8 cellular contexts compared by ENCODE assay signal in the genomic region with DNA sequence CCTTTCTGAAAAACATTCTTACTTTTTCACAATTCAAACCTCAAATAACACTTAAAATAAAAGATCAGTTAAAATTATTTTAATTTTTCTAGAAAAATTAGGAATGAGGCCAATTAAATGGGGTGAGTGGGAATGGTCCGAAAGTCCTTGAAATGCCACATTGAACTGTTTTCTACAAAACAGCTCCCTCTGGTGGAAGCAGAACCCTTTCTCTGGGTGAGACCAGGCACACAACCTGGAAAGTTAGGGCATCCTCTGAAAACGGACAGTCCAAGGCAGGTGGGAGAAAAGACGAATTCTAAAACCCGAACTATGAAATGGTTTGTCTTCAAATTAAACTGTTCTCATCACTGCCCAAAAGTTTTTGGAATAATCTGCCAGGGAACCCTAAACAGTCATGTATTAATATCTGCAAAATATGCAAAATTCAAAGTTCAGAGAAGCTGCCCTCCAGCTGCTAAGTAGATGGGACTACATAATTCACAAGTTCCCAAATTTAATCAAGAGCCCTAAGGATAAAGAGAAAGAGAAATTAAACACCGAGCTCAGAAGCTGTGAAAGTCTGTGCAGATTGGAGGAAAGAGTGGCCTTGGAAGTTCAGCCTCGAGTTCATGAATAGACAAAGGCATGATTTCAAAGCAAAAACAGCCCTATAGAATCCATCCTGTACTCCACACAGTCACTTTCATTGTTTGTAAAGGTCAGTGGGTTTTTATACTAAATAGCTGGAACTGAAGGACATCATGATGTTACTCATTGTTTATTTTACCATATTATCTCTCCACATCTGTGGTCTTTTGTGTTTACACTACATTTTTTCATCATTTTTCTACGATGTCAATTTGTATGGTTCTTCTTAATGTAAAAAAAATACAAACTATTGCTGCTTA.
DNase-seq lines count a peak whose midpoint lies in the region; ATAC-seq and TF ChIP-seq lines count a peak whose summit lies in the region.
"Had no signal": no experiment of that assay in that cellular context is flagged by ENCODE, and none has a peak within 500 bp of the region (broad histone marks: within the 10 kb centered on the region; RNA-seq: fewer than 3 reads in every experiment).

No MANE protein-coding gene starts in this region.

- no peak overlapping the region for H2AFZ ChIP-seq in mesenchymal stem cell (ENCODE audit: low read depth, low read length)

- peak; percentile 58 for ATAC-seq in HG03354 (IDR thresholded peaks at IDR 0.05; ENCODE audit: poor library complexity, severe bottlenecking, unreplicated experiment)
- ATAC-seq in HG03095 (IDR thresholded peaks at IDR 0.05; ENCODE audit: unreplicated experiment): no peak
- no peak for ATAC-seq in GM19395 (IDR thresholded peaks at IDR 0.05; ENCODE audit: unreplicated experiment)

- no peak overlapping the region for H3K27ac Mint-ChIP-seq in endodermal cell
- H3K27ac Mint-ChIP-seq: activated B cell treated with CpG ODN at 0.5 μM for 24 hours had no signal

- H3K4me1 Mint-ChIP-seq in endodermal cell: peaks cover 5% of the 10 kb centered on the region
- H3K4me1 Mint-ChIP-seq: activated B cell treated with CpG ODN at 0.5 μM for 24 hours had no signal

- H3K9me3 ChIP-seq in endodermal cell (ENCODE audit: control insufficient read depth, low read length) (peaks cover 13% of the 10 kb centered on the region), mesenchymal stem cell (ENCODE audit: control insufficient read depth, low read length) (no peaks in the 10 kb centered on the region)

- peak overlapping the region; percentile 19 for H2BK120ac ChIP-seq in mesenchymal stem cell (ENCODE audit: low read depth, low read length)

- H2BK5ac ChIP-seq in mesenchymal stem cell (ENCODE audit: low read depth, low read length, poor library complexity, severe bottlenecking): no peak overlapping the region

- H3K4me3 ChIP-seq in endodermal cell (ENCODE audit: low read length) (no peak overlapping the region), mesenchymal stem cell (ENCODE audit: insufficient read depth in 1 of 2, low read depth in 1 of 2, low read length in 2 of 2) (no peak overlapping the region)

- DNase-seq in EL (peak; percentile 64), RKO (ENCODE audit: low spot score) (peak; percentile 52), endodermal cell (peak; percentile 86), mesenchymal stem cell (peak; percentile 76)
- DNase-seq: activated B cell treated with CpG ODN at 0.5 μM for 24 hours had no signal

- H3K79me1 ChIP-seq in mesenchymal stem cell (replicated peaks; ENCODE audit: low read length, poor library complexity, severe bottlenecking): no peaks in the 10 kb centered on the region

- H3K27me3 Mint-ChIP-seq in endodermal cell (ENCODE audit: insufficient read depth): no peaks in the 10 kb centered on the region

- no peak overlapping the region for H4K91ac ChIP-seq in mesenchymal stem cell (ENCODE audit: low read length)

- H3K27me3 ChIP-seq in endodermal cell (ENCODE audit: control insufficient read depth, insufficient read depth, low read length, poor library complexity, severe bottlenecking): no peaks in the 10 kb centered on the region
- no peaks in the 10 kb centered on the region for H3K27me3 ChIP-seq in mesenchymal stem cell (ENCODE audit: control insufficient read depth in 1 of 2, insufficient read depth in 1 of 2, low read length in 2 of 2)

- H3K4me1 ChIP-seq in endodermal cell (ENCODE audit: control insufficient read depth, insufficient read depth, low read length): peaks cover 3% of the 10 kb centered on the region
- H3K4me1 ChIP-seq in mesenchymal stem cell (ENCODE audit: control insufficient read depth, insufficient read depth, low read depth, low read length): peaks cover 2% of the 10 kb centered on the region

- no peak overlapping the region for H2BK12ac ChIP-seq in mesenchymal stem cell (ENCODE audit: low read length in 2 of 2)

- H3K36me3 Mint-ChIP-seq in endodermal cell (ENCODE audit: low read depth): no peaks in the 10 kb centered on the region

- no peak overlapping the region for H3K14ac ChIP-seq in mesenchymal stem cell (ENCODE audit: low read length in 2 of 2)

- no peak overlapping the region for H2BK15ac ChIP-seq in mesenchymal stem cell (ENCODE audit: low read depth, poor library complexity, severe bottlenecking)

- no peak overlapping the region for H3K23ac ChIP-seq in mesenchymal stem cell (ENCODE audit: low read length in 2 of 2)

- no peak overlapping the region for H3K4me3 Mint-ChIP-seq in endodermal cell
- H3K4me3 Mint-ChIP-seq: activated B cell treated with CpG ODN at 0.5 μM for 24 hours had no signal

- H3K18ac ChIP-seq in mesenchymal stem cell (ENCODE audit: low read depth in 1 of 2, low read length in 2 of 2): peak overlapping the region in 1 of 2 experiments; percentile 62

- 24 to 46% methylated on average over 4 to 6 of the region's 7 CpGs for WGBS in endodermal cell (ENCODE audit: insufficient coverage in 1 of 2, insufficient read length in 1 of 2), 2 experiments
- 48% methylated on average over 4 of the region's 7 CpGs for WGBS in mesenchymal stem cell

- H3K9ac ChIP-seq in endodermal cell (ENCODE audit: extremely low read depth, low read length, poor library complexity, severe bottlenecking): no peak overlapping the region
- no peak overlapping the region for H3K9ac ChIP-seq in mesenchymal stem cell (ENCODE audit: low read length)

- H3K4me2 ChIP-seq in mesenchymal stem cell (ENCODE audit: low read length, poor library complexity, severe bottlenecking): no peak overlapping the region

- TF ChIP-seq CTCF in endodermal cell (conservative IDR thresholded peaks at IDR 0.05): peak; percentile 91

- H3K27ac ChIP-seq in endodermal cell (ENCODE audit: low read depth, low read length) (no peak overlapping the region), mesenchymal stem cell (ENCODE audit: low read length, poor library complexity, severe bottlenecking) (no peak overlapping the region)

- H3K36me3 ChIP-seq in endodermal cell (ENCODE audit: control insufficient read depth, insufficient read depth, low read length) (no peaks in the 10 kb centered on the region), mesenchymal stem cell (ENCODE audit: control insufficient read depth in 1 of 2, insufficient read depth in 2 of 2, low read depth in 1 of 2, low read length in 2 of 2) (no peaks in the 10 kb centered on the region)

- no peak overlapping the region for H4K8ac ChIP-seq in mesenchymal stem cell (ENCODE audit: low read length)

- H3K9me3 Mint-ChIP-seq in endodermal cell: peaks cover 15% of the 10 kb centered on the region
- H3K9me3 Mint-ChIP-seq: activated B cell treated with CpG ODN at 0.5 μM for 24 hours had no signal

- H2AK5ac ChIP-seq in mesenchymal stem cell (ENCODE audit: low read length, severe bottlenecking): no peak overlapping the region

- H3K4ac ChIP-seq in mesenchymal stem cell (ENCODE audit: low read depth in 1 of 2, low read length in 2 of 2): peak overlapping the region in 1 of 2 experiments; percentile 47
